ENCODE assay signal across 1 cellular context in the genomic region with DNA sequence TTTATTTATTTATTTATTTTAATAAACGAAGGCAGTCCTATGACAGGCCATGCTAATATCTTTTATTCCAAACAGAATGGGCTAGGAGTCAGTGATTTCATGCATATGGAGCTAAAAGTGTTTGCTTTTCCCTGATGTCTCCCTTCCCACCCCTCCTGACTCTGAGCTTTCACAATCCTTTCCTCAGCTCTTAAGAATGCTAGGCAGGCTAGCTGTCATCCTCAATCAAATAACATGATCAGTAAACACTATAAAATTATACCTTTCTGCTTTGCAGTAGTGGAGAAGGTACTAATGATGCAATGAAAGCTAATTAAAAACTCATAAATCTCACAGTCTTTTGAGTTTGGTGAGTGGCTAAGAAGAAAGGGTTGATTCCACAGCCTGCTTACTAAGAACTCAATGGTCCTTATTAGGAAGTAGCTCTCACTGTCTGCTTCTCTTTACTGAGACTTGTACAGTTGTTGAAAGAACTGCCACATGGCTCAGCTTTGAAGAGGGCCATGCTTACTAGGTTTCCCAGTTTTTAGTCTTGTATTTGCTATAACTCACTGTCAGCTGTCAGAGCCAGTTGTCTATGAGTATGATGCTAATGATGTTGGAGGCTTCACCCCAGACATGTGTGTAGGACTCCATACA.
TF ChIP-seq lines count a peak whose summit lies in the region.

No MANE protein-coding gene starts in this region.

TF ChIP-seq in HEK293, 187 proteins besides CTCF, POLR2A, EP300 and RAD21 (continued from another document):
- TF ChIP-seq ZSCAN18 (tag by site-specific recombination; IDR thresholded peaks at IDR 0.05): no peak
- TF ChIP-seq ZNF518A (tag by site-specific recombination; conservative IDR thresholded peaks at IDR 0.05; ENCODE audit: low read depth): 0 out of 2 replicates have a peak, but pooled peaks have one; percentile 16
- 0 out of 2 replicates have a peak, but pooled peaks have one; percentile 60 for TF ChIP-seq ZNF24 (tag by site-specific recombination; IDR thresholded peaks at IDR 0.05)
- peak; percentile 69; the same call in 1 of the 2 replicates for TF ChIP-seq KLF10 (tag by site-specific recombination; IDR thresholded peaks at IDR 0.05)
- peak; percentile 83 for TF ChIP-seq HIC1 (tag by site-specific recombination; IDR thresholded peaks at IDR 0.05)
- peak; percentile 87 for TF ChIP-seq FEZF1 (tag by site-specific recombination; IDR thresholded peaks at IDR 0.05)
- TF ChIP-seq MEIS1 (CRISPR knock-in tag; IDR thresholded peaks at IDR 0.05; ENCODE audit: borderline replicate concordance): peak; percentile 52; the same call in 1 of the 2 replicates
- 0 out of 2 replicates have a peak, but pooled peaks have one; percentile 26 for TF ChIP-seq OVOL3 (tag by site-specific recombination; IDR thresholded peaks at IDR 0.05)
- TF ChIP-seq SP7 (tag by site-specific recombination; IDR thresholded peaks at IDR 0.05): peak; percentile 99
- TF ChIP-seq ZNF629 (tag by site-specific recombination; IDR thresholded peaks at IDR 0.05): peak; percentile 64
- TF ChIP-seq, protein P1, sequence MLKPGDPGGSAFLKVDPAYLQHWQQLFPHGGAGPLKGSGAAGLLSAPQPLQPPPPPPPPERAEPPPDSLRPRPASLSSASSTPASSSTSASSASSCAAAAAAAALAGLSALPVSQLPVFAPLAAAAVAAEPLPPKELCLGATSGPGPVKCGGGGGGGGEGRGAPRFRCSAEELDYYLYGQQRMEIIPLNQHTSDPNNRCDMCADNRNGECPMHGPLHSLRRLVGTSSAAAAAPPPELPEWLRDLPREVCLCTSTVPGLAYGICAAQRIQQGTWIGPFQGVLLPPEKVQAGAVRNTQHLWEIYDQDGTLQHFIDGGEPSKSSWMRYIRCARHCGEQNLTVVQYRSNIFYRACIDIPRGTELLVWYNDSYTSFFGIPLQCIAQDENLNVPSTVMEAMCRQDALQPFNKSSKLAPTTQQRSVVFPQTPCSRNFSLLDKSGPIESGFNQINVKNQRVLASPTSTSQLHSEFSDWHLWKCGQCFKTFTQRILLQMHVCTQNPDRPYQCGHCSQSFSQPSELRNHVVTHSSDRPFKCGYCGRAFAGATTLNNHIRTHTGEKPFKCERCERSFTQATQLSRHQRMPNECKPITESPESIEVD (tag by site-specific recombination; IDR thresholded peaks at IDR 0.05): peak; percentile 89
